In genomic region chrX:71665747-71666146, GRCh38 we compare ENCODE assay signal across 21 cellular contexts. TPM values are rescaled to one million over a fixed set of nuclear protein-coding genes. Genes with fewer than 3 reads are reported as not detected.
DNase-seq lines count a peak whose midpoint lies in the region; ATAC-seq and TF ChIP-seq lines count a peak whose summit lies in the region.
"Had no signal": no experiment of that assay in that cellular context is flagged by ENCODE, and none has a peak within 500 bp of the region (broad histone marks: within the 10 kb centered on the region; RNA-seq: fewer than 3 reads in every experiment).

No MANE protein-coding gene starts in this region.

- H3K9me3 ChIP-seq in BLaER1 (peaks cover 19% of the 10 kb centered on the region; the same call in 1 of the 2 replicates), lung (ENCODE audit: control insufficient read depth in 2 of 2, insufficient read depth in 1 of 2, low read length in 1 of 2) (peaks cover 0 to 2% of the 10 kb centered on the region in 2 donors)
- peaks cover 0 to 19% (median 14%) of the 10 kb centered on the region in 11 experiments; a peak in 13 of 22 replicates for H3K9me3 ChIP-seq in BLaER1 treated with 17β-estradiol and CSF1 and Interleukin-3, amounts not matched to agents 10 nM and 100 nM (replicated peaks in 1 of 11)
- H3K9me3 ChIP-seq: HAP-1 had no signal

- peak overlapping the region; percentile 28 for H3K4me2 ChIP-seq in BLaER1
- peak overlapping the region in 9 of 11 experiments; percentile 11 to 46 (median 33); a peak in 11 of 22 replicates for H3K4me2 ChIP-seq in BLaER1 treated with 17β-estradiol and CSF1 and Interleukin-3, amounts not matched to agents 10 nM and 100 nM
- H3K4me2 ChIP-seq: GM23338 had no signal

- no peak overlapping the region for H3K27ac ChIP-seq in BLaER1
- H3K27ac ChIP-seq in BLaER1 treated with 17β-estradiol and CSF1 and Interleukin-3, amounts not matched to agents 10 nM and 100 nM = no peak overlapping the region
- no peak overlapping the region for H3K27ac ChIP-seq in lung (ENCODE audit: low read depth in 1 of 2, low read length in 1 of 2)

- no peak overlapping the region for H3K9ac ChIP-seq in BLaER1
- no peak overlapping the region for H3K9ac ChIP-seq in BLaER1 treated with 17β-estradiol and CSF1 and Interleukin-3, amounts not matched to agents 10 nM and 100 nM

- H3K4me3 ChIP-seq in BLaER1 (no peak overlapping the region), lung (no peak overlapping the region)
- H3K4me3 ChIP-seq in BLaER1 treated with 17β-estradiol and CSF1 and Interleukin-3, amounts not matched to agents 10 nM and 100 nM = no peak overlapping the region
- H3K4me3 ChIP-seq: GM12878, GM23338, HAP-1 had no signal

- H4K20me1 ChIP-seq in BLaER1 = peaks cover 52% of the 10 kb centered on the region
- H4K20me1 ChIP-seq in BLaER1 treated with 17β-estradiol and CSF1 and Interleukin-3, amounts not matched to agents 10 nM and 100 nM = peaks cover 0 to 76% (median 23%) of the 10 kb centered on the region in 11 experiments; a peak in 13 of 22 replicates

- no peak for ATAC-seq in lung (ENCODE audit: insufficient read depth, low FRiP score)
- ATAC-seq in GM19328 (IDR thresholded peaks at IDR 0.05; ENCODE audit: unreplicated experiment) = no peak
- ATAC-seq in HG02588 (IDR thresholded peaks at IDR 0.05; ENCODE audit: unreplicated experiment) = no peak
- ATAC-seq: GM12878, GM23338 had no signal

- WGBS in lung, 2 donors = 67% methylated on average over 8 to 10 of the region's 10 CpGs

- TF ChIP-seq CTCF in lung (IDR thresholded peaks at IDR 0.05; ENCODE audit: control extremely low read depth, extremely low read depth) = no peak

- DNase-seq in lung (ENCODE audit: low spot score) (peak; percentile 11), kidney tubule cell (ENCODE audit: low spot score) (no peak)
- DNase-seq: CD4-positive, alpha-beta T cell; CD8-positive, alpha-beta memory T cell; DMS 273 treated with DMSO at 0.1 percent for 48 hours; DMS79; EL; GDM1; HFFc6 had no signal

- H3K4me1 ChIP-seq in BLaER1 (peaks cover 33% of the 10 kb centered on the region), lung (ENCODE audit: control insufficient read depth in 2 of 2, insufficient read depth in 2 of 2, low read length in 2 of 2) (no peaks in the 10 kb centered on the region)
- peaks cover 9 to 34% (median 30%) of the 10 kb centered on the region in 10 experiments; a peak in 18 of 20 replicates for H3K4me1 ChIP-seq in BLaER1 treated with 17β-estradiol and CSF1 and Interleukin-3, amounts not matched to agents 10 nM and 100 nM
- H3K4me1 ChIP-seq: HAP-1 had no signal

- H3K36me3 ChIP-seq in BLaER1 (no peaks in the 10 kb centered on the region), lung (ENCODE audit: control insufficient read depth in 2 of 2, insufficient read depth in 2 of 2, low read length in 2 of 2) (no peaks in the 10 kb centered on the region)
- H3K36me3 ChIP-seq in BLaER1 treated with 17β-estradiol and CSF1 and Interleukin-3, amounts not matched to agents 10 nM and 100 nM = no peaks in the 10 kb centered on the region
- H3K36me3 ChIP-seq: HAP-1 had no signal

- peaks cover 83% of the 10 kb centered on the region for H3K27me3 ChIP-seq in BLaER1
- H3K27me3 ChIP-seq in BLaER1 treated with 17β-estradiol and CSF1 and Interleukin-3, amounts not matched to agents 10 nM and 100 nM = peaks cover 55 to 94% (median 73%) of the 10 kb centered on the region in 11 experiments
- H3K27me3 ChIP-seq in lung (ENCODE audit: control insufficient read depth, insufficient read depth) = no peaks in the 10 kb centered on the region

RNA-seq across cellular contexts. Expression of gene CXCR3, which starts 47.4 kb away (rescaled TPM):
- total RNA-seq in lung = under 1 TPM; 0.40 to 0.74 TPM
- under 1 TPM; 0.62 to 0.87 TPM for polyA plus RNA-seq in lung
- total RNA-seq: A172, A673, GM23338, H4, HFFc6 had no signal
- polyA plus RNA-seq: BJ, GM23338 had no signal

RNA-seq across cellular contexts. Expression of gene CXorf49, which starts 52.3 kb away (rescaled TPM):
- not detected for total RNA-seq in lung
- polyA plus RNA-seq in lung = not detected
- total RNA-seq: A172; A673; CD4-positive, alpha-beta T cell; CD8-positive, alpha-beta memory T cell; GM12878; GM23338; H4; HFFc6 had no signal
- polyA plus RNA-seq: BJ; CD14-positive monocyte; CD8-positive, alpha-beta memory T cell; GM12878; GM23338 had no signal
